10 cellular contexts compared by ENCODE assay signal in genomic region chr9:112532427-112532826, GRCh38. TPM values are rescaled to one million over a fixed set of nuclear protein-coding genes. Genes with fewer than 3 reads are reported as not detected.
DNase-seq lines count a peak whose midpoint lies in the region; ATAC-seq and TF ChIP-seq lines count a peak whose summit lies in the region.
"Had no signal": no experiment of that assay in that cellular context is flagged by ENCODE, and none has a peak within 500 bp of the region (broad histone marks: within the 10 kb centered on the region; RNA-seq: fewer than 3 reads in every experiment).

No MANE protein-coding gene starts in this region.

- H3K4me1 ChIP-seq in adipocyte (ENCODE audit: control insufficient read depth, insufficient read depth, low read length) (peaks cover 21% of the 10 kb centered on the region), tibial artery (peaks cover 0 to 21% (median 4%) of the 10 kb centered on the region in 4 donors), foreskin keratinocyte (no peaks in the 10 kb centered on the region)

- DNase-seq in HL-60 (ENCODE audit: low read depth in 1 of 2, low spot score in 1 of 2) (peak; percentile 17 to 31), adipocyte (ENCODE audit: low read depth) (peak; percentile 56), left cardiac atrium (peak; percentile 54), tibial artery (peak; percentile 54 to 65), NCI-H2227 treated with DMSO at 0.1 percent for 48 hours (lab: John Stamatoyannopoulos, UW) (no peak), foreskin keratinocyte (no peak)
- DNase-seq: NCI-H2171, WERI-Rb-1 had no signal

- TF ChIP-seq CTCF in HL-60 (IDR thresholded peaks at IDR 0.05; ENCODE audit: insufficient read depth, low read length) (no peak), tibial artery (IDR thresholded peaks at IDR 0.05) (no peak), foreskin keratinocyte (conservative IDR thresholded peaks at IDR 0.05) (no peak)

- H3K27ac ChIP-seq in HL-60 (replicated peaks) = no peak overlapping the region
- H3K27ac ChIP-seq in tibial artery = no peak overlapping the region
- no peak overlapping the region for H3K27ac ChIP-seq in foreskin keratinocyte
- H3K27ac ChIP-seq: WERI-Rb-1 had no signal

- ATAC-seq in left cardiac atrium (peak; percentile 73 to 78), HG02870 (IDR thresholded peaks at IDR 0.05; ENCODE audit: unreplicated experiment) (no peak), foreskin keratinocyte (no peak), GM19023 (IDR thresholded peaks at IDR 0.05; ENCODE audit: unreplicated experiment) (no peak)

- H3K27me3 ChIP-seq in HL-60 (ENCODE audit: insufficient read depth, poor library complexity, severe bottlenecking) (no peaks in the 10 kb centered on the region), adipocyte (replicated peaks; ENCODE audit: control insufficient read depth, insufficient read depth, low read length) (no peaks in the 10 kb centered on the region), tibial artery (no peaks in the 10 kb centered on the region), foreskin keratinocyte (no peaks in the 10 kb centered on the region)

- no peak overlapping the region for H3K9ac ChIP-seq in adipocyte (ENCODE audit: low read length)

- H3K9me3 ChIP-seq in adipocyte (ENCODE audit: control insufficient read depth, low read length) (no peaks in the 10 kb centered on the region), tibial artery (no peaks in the 10 kb centered on the region)

- no peaks in the 10 kb centered on the region for H3K36me3 ChIP-seq in adipocyte (ENCODE audit: control insufficient read depth, insufficient read depth, low read length, severe bottlenecking)
- no peaks in the 10 kb centered on the region for H3K36me3 ChIP-seq in tibial artery
- H3K36me3 ChIP-seq: WERI-Rb-1 had no signal

- intact Hi-C loops in left cardiac atrium (cut with DNase I) (no loop called here), tibial artery (cut with DNase I; ENCODE audit: low total_unique reads) (no loop called here)

- no peak overlapping the region for H3K4me3 ChIP-seq in HL-60 (replicated peaks; ENCODE audit: insufficient read depth, low read length)
- H3K4me3 ChIP-seq in adipocyte (ENCODE audit: low read length) = no peak overlapping the region
- no peak overlapping the region for H3K4me3 ChIP-seq in tibial artery

RNA-seq across cellular contexts. Expression of gene KIAA1958, which starts 45.8 kb away (rescaled TPM):
- 1 to 10 TPM; 3.3 to 3.6 TPM for total RNA-seq in left cardiac atrium
- 1.4 and 1.9 TPM in 2 replicates for total RNA-seq in foreskin keratinocyte
- polyA plus RNA-seq in foreskin keratinocyte = 0.17 and 0.23 TPM in 2 replicates

Comparison
In these comparisons a context has a peak if more than half of its experiments do, and no peak if none do; other contexts are left out.
1. DNase-seq: peak in HL-60 (2 of 2), adipocyte (single experiment), left cardiac atrium (single experiment) and tibial artery (2 of 2); none in NCI-H2227 treated with DMSO at 0.1 percent for 48 hours (single experiment) and foreskin keratinocyte (0 of 2).
2. ATAC-seq: peak in left cardiac atrium (2 of 2); none in HG02870 (single experiment), foreskin keratinocyte (single experiment) and GM19023 (single experiment).